In genomic region chr2:85705680-85706039, GRCh38 we compare ENCODE assay signal across 1 cellular context.
TF ChIP-seq lines count a peak whose summit lies in the region.

No MANE protein-coding gene starts in this region.

TF ChIP-seq in HEK293, 187 proteins besides CTCF, POLR2A, EP300 and RAD21 (continued from another document):
- TF ChIP-seq PRDM10 (tag by site-specific recombination; IDR thresholded peaks at IDR 0.05) (peak; percentile 54; the same call in 1 of the 2 replicates), PRDM1 (tag by site-specific recombination; IDR thresholded peaks at IDR 0.05) (peak; percentile 66), ATF2 (tag by site-specific recombination; IDR thresholded peaks at IDR 0.05; ENCODE audit: low read depth) (no peak), ZNF114 (tag by site-specific recombination; IDR thresholded peaks at IDR 0.05) (no peak), ZNF366 (tag by site-specific recombination; conservative IDR thresholded peaks at IDR 0.05) (no peak), ZNF501 (tag by site-specific recombination; IDR thresholded peaks at IDR 0.05) (no peak), ZNF600 (tag by site-specific recombination; IDR thresholded peaks at IDR 0.05) (peak; percentile 31; the same call in 1 of the 2 replicates), ZNF704 (tag by site-specific recombination; IDR thresholded peaks at IDR 0.05) (no peak), KLF16 (tag by site-specific recombination; IDR thresholded peaks at IDR 0.05) (no peak), ZNF324 (tag by site-specific recombination; IDR thresholded peaks at IDR 0.05) (no peak), ZNF792 (tag by site-specific recombination; IDR thresholded peaks at IDR 0.05) (no peak), ZNF623 (tag by site-specific recombination; IDR thresholded peaks at IDR 0.05) (no peak), EGR2 (tag by site-specific recombination; IDR thresholded peaks at IDR 0.05; ENCODE audit: low read depth) (peak; percentile 29; the same call in 1 of the 2 replicates), KLF9 (tag by site-specific recombination; IDR thresholded peaks at IDR 0.05; ENCODE audit: low read depth) (no peak), YY2 (tag by site-specific recombination; IDR thresholded peaks at IDR 0.05) (no peak), HOXC10 (CRISPR knock-in tag; IDR thresholded peaks at IDR 0.05) (no peak)
